In the genomic region with DNA sequence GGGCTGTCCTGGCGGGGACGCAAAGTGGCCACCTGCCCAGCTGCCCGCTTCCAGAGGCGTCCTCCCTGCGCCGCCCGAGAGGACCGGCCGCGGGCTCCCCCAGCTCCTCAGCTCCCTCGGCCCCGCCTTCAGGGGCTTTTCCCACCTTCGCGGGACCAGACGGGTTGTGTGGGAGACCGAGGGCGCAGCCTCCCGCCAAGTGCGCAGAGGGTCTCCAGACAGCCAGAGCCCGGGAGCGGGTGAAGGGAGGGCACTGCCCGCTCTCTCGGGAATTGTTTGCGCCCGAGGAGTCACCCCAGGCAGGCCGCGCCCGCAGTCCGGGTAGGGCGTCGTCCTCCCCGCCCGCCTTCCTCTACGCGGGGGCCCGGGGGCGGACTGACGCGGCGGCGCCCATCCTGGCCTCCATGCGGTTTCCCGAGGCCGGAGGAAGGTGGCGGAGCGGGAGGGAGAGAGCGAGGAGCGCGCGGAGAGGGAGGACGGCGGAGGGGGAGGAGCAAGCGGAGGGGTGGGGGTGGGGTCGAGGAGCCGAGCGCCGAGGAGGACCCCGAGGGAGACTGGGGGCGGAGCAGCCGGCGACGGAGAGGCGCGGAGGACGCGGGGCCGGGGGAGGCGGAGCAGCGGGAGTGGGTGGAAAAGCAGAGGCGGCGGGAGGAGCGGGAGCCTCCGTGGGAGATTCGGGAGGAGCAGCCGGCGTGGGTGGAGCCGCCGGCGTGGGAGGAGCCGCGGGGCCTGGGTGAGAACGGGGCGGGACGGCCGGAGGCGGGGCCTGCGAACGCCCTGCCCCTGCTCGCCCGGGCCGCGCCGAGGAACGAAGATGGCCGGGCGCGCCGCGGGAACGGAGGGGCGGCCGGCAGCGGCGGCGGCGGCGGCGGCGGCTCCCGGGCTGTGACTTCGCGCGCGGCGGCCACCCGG, we compare ENCODE assay signal across 8 cellular contexts. TPM values are rescaled to one million over a fixed set of nuclear protein-coding genes. Genes with fewer than 3 reads are reported as not detected.
A peak's percentile ranks its signal among the peaks of the same experiment; 100 is the strongest.
DNase-seq lines count a peak whose midpoint lies in the region; ATAC-seq lines count a peak whose summit lies in the region.

No MANE protein-coding gene starts in this region.

- no peaks in the 10 kb centered on the region for H3K9me3 Mint-ChIP-seq in activated CD4-positive, alpha-beta T cell treated with anti-CD3 and anti-CD28 coated beads for 36 hours (ENCODE audit: low read depth)

- peak overlapping the region; percentile 58 for H3K27ac Mint-ChIP-seq in activated CD4-positive, alpha-beta T cell treated with anti-CD3 and anti-CD28 coated beads for 36 hours

- CTCF ChIA-PET in activated CD4-positive, alpha-beta T cell treated with anti-CD3 and anti-CD28 coated beads for 36 hours (lab: Charles Lee): interaction anchor here (0.6 to 1.2 kb wide), 3 partner anchors 26 to 84 kb away, joined by 3 read pairs; no protein-coding TSS in a partner anchor

- peak overlapping the region; percentile 60 for H3K4me3 Mint-ChIP-seq in activated CD4-positive, alpha-beta T cell treated with anti-CD3 and anti-CD28 coated beads for 36 hours

- ATAC-seq in HG02943 (IDR thresholded peaks at IDR 0.05; ENCODE audit: low read depth, unreplicated experiment): peak; percentile 81
- ATAC-seq in activated CD4-positive, alpha-beta T cell treated with anti-CD3 and anti-CD28 coated beads for 36 hours: peak; percentile 89

- peaks cover 37% of the 10 kb centered on the region for H3K4me1 Mint-ChIP-seq in activated CD4-positive, alpha-beta T cell treated with anti-CD3 and anti-CD28 coated beads for 36 hours

- H3K36me3 Mint-ChIP-seq in activated CD4-positive, alpha-beta T cell treated with anti-CD3 and anti-CD28 coated beads for 36 hours (ENCODE audit: low read depth): peaks cover 5% of the 10 kb centered on the region

- intact Hi-C loops in activated CD4-positive, alpha-beta T cell treated with anti-CD3 and anti-CD28 coated beads for 36 hours (cut with DNase I, micrococcal nuclease): loop anchor here (1.0 to 10.0 kb wide), 8 partner anchors 17 to 1740 kb away; a partner anchor contains a TSS

- POLR2A ChIA-PET in activated CD4-positive, alpha-beta T cell treated with anti-CD3 and anti-CD28 coated beads for 36 hours (lab: Charles Lee): no interaction called here

- H3K27me3 Mint-ChIP-seq in activated CD4-positive, alpha-beta T cell treated with anti-CD3 and anti-CD28 coated beads for 36 hours: peaks cover 6% of the 10 kb centered on the region

- DNase-seq in NCI-H1694 treated with DMSO at 0.1 percent for 48 hours (lab: John Stamatoyannopoulos, UW) (peak; percentile 15), NCI-H1694 (lab: John Stamatoyannopoulos, UW) (no peak), NCI-H2171 treated with DMSO at 0.1 percent for 48 hours (lab: John Stamatoyannopoulos, UW) (peak; percentile 78), cerebellum (ENCODE audit: low spot score) (peak; percentile 90), kidney tubule cell (ENCODE audit: low spot score) (peak; percentile 90)
- DNase-seq in activated CD4-positive, alpha-beta T cell treated with anti-CD3 and anti-CD28 coated beads for 36 hours: peak; percentile 83
- DNase-seq in stimulated activated CD4-positive, alpha-beta T cell treated with anti-CD3 and anti-CD28 coated beads, Interleukin-15, amount 100 ng/mL, for 24 hours: peak; percentile 78

RNA-seq across cellular contexts. Expression of a gene that starts 47.6 kb away (rescaled TPM):
- not detected for total RNA-seq in activated CD4-positive, alpha-beta T cell treated with anti-CD3 and anti-CD28 coated beads for 36 hours
- total RNA-seq in cerebellum: 0.45 TPM
